ENCODE assay signal across 8 cellular contexts in the genomic region with DNA sequence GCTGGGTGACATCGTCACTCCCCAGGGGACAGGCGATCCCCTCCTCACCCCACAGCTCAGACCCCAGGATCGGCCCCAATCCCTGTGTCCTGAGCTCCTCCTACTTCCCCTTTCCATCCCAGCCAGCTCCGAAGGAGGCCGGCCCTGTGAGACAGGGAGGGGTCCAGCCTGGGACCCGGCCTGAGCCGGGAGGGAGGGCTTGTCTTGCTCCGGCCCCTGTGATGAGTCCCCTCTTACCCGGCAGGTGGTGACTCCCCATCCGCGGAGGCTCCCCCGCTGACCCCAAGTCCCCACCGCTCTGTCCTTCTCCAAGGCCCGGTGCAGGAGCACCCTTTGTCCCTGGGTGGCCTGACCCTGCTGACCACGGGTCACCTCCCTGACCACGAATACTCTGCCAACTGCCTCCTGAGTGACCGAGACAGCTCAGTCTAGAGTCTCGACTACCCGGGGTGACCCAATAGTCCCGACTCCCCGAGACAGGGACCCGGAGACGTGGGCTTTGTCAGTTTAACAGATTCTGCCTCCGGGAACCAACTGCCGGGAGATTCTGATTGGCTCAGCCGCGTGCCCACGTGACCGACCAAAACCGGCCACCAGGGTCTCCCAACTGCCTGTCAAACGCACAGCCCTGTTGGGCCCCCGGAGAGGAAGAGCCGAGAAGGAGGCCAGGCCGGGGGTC.
A peak's percentile ranks its signal among the peaks of the same experiment; 100 is the strongest.
DNase-seq lines count a peak whose midpoint lies in the region; ATAC-seq, FAIRE-seq and TF ChIP-seq lines count a peak whose summit lies in the region.

No MANE protein-coding gene starts in this region.

- TF ChIP-seq CTCF in fibroblast of villous mesenchyme (IDR thresholded peaks at IDR 0.05; ENCODE audit: insufficient read depth, low read depth, low read length): no peak

- ATAC-seq in SK-N-SH treated with all-trans-retinoic acid at 6 μM for 48 hours: peak; percentile 93
- no peak for ATAC-seq in GM19397 (IDR thresholded peaks at IDR 0.05; ENCODE audit: unreplicated experiment)

- H2AFZ ChIP-seq in ACC112 (ENCODE audit: low read length, unreplicated experiment): peak overlapping the region; percentile 90

- no peaks in the 10 kb centered on the region for H3K36me3 ChIP-seq in ACC112 (ENCODE audit: insufficient read depth, low read length)

- no peak overlapping the region for H3K27ac ChIP-seq in ACC112 (ENCODE audit: low read depth, low read length)

- H3K27me3 ChIP-seq in ACC112 (ENCODE audit: insufficient read depth, low read length): peaks cover 4% of the 10 kb centered on the region; the same call in 1 of the 2 replicates

- no peaks in the 10 kb centered on the region for H3K79me2 ChIP-seq in ACC112 (ENCODE audit: control insufficient read depth, insufficient read depth, low read length, unreplicated experiment)

- no peak for FAIRE-seq in GM18507 (lab: Jason Lieb, UNC)

- H3K4me1 ChIP-seq in ACC112 (ENCODE audit: control insufficient read depth, insufficient read depth, low read length, unreplicated experiment): no peaks in the 10 kb centered on the region

- DNase-seq in GM18507 (ENCODE audit: extremely low spot score, insufficient read length, low read depth) (peak; percentile 22), fibroblast of villous mesenchyme (ENCODE audit: low read depth) (peak; percentile 32), nucleus accumbens (lab: John Stamatoyannopoulos, UW) (peak in 52 of 56 donors; percentile 1 to 84 (median 53)), HCEC 1CT (no peak)
- DNase-seq in NK-92 treated with Interleukin-12 subunit alpha and Interleukin-12 subunit beta, amount 100 ng/mL, for 24 hours (lab: John Stamatoyannopoulos, UW): no peak

- peak overlapping the region; percentile 90 for H3K4me3 ChIP-seq in ACC112 (ENCODE audit: low read depth, low read length)
- H3K4me3 ChIP-seq in fibroblast of villous mesenchyme (ENCODE audit: low read depth, low read length): peak overlapping the region; percentile 55

TF ChIP-seq in SK-N-SH treated with all-trans-retinoic acid at 6 μM for 48 hours, 23 proteins besides CTCF, POLR2A, EP300 and RAD21:
- TF ChIP-seq, protein P1, sequence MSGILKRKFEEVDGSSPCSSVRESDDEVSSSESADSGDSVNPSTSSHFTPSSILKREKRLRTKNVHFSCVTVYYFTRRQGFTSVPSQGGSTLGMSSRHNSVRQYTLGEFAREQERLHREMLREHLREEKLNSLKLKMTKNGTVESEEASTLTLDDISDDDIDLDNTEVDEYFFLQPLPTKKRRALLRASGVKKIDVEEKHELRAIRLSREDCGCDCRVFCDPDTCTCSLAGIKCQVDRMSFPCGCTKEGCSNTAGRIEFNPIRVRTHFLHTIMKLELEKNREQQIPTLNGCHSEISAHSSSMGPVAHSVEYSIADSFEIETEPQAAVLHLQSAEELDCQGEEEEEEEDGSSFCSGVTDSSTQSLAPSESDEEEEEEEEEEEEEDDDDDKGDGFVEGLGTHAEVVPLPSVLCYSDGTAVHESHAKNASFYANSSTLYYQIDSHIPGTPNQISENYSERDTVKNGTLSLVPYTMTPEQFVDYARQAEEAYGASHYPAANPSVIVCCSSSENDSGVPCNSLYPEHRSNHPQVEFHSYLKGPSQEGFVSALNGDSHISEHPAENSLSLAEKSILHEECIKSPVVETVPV (CRISPR knock-in tag; IDR thresholded peaks at IDR 0.05): no peak
- TF ChIP-seq CREB5 (CRISPR knock-in tag; IDR thresholded peaks at IDR 0.05; ENCODE audit: low read depth) (no peak), ARNTL (CRISPR knock-in tag; IDR thresholded peaks at IDR 0.05; ENCODE audit: borderline replicate concordance, low read depth) (no peak), GLIS3 (CRISPR knock-in tag; IDR thresholded peaks at IDR 0.05) (no peak), BACH2 (CRISPR knock-in tag; IDR thresholded peaks at IDR 0.05; ENCODE audit: borderline replicate concordance) (no peak), RARB (CRISPR knock-in tag; IDR thresholded peaks at IDR 0.05) (no peak), ISL1 (CRISPR knock-in tag; IDR thresholded peaks at IDR 0.05) (no peak), ESRRG (CRISPR knock-in tag; IDR thresholded peaks at IDR 0.05) (no peak), ZFP30 (CRISPR knock-in tag; IDR thresholded peaks at IDR 0.05) (no peak), SNAI2 (CRISPR knock-in tag; IDR thresholded peaks at IDR 0.05) (no peak), TSHZ2 (CRISPR knock-in tag; IDR thresholded peaks at IDR 0.05) (no peak), ZNF565 (CRISPR knock-in tag; conservative IDR thresholded peaks at IDR 0.05; ENCODE audit: low read depth) (no peak), ZC3H10 (CRISPR knock-in tag; IDR thresholded peaks at IDR 0.05) (no peak)
- TF ChIP-seq, protein P2, sequence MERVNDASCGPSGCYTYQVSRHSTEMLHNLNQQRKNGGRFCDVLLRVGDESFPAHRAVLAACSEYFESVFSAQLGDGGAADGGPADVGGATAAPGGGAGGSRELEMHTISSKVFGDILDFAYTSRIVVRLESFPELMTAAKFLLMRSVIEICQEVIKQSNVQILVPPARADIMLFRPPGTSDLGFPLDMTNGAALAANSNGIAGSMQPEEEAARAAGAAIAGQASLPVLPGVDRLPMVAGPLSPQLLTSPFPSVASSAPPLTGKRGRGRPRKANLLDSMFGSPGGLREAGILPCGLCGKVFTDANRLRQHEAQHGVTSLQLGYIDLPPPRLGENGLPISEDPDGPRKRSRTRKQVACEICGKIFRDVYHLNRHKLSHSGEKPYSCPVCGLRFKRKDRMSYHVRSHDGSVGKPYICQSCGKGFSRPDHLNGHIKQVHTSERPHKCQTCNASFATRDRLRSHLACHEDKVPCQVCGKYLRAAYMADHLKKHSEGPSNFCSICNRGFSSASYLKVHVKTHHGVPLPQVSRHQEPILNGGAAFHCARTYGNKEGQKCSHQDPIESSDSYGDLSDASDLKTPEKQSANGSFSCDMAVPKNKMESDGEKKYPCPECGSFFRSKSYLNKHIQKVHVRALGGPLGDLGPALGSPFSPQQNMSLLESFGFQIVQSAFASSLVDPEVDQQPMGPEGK (CRISPR knock-in tag; IDR thresholded peaks at IDR 0.05; ENCODE audit: borderline replicate concordance): no peak
- TF ChIP-seq, protein P3, sequence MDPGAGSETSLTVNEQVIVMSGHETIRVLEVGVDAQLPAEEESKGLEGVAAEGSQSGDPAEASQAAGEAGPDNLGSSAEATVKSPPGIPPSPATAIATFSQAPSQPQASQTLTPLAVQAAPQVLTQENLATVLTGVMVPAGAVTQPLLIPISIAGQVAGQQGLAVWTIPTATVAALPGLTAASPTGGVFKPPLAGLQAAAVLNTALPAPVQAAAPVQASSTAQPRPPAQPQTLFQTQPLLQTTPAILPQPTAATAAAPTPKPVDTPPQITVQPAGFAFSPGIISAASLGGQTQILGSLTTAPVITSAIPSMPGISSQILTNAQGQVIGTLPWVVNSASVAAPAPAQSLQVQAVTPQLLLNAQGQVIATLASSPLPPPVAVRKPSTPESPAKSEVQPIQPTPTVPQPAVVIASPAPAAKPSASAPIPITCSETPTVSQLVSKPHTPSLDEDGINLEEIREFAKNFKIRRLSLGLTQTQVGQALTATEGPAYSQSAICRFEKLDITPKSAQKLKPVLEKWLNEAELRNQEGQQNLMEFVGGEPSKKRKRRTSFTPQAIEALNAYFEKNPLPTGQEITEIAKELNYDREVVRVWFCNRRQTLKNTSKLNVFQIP (CRISPR knock-in tag; IDR thresholded peaks at IDR 0.05; ENCODE audit: borderline replicate concordance, low read depth): no peak

Comparison
In these comparisons a context has a peak if more than half of its experiments do, and no peak if none do; other contexts are left out.
1. DNase-seq: peak in GM18507 (single experiment), fibroblast of villous mesenchyme (single experiment) and nucleus accumbens (52 of 56); none in HCEC 1CT (single experiment) and NK-92 treated with Interleukin-12 subunit alpha and Interleukin-12 subunit beta, amount 100 ng/mL, for 24 hours (single experiment).